ENCODE assay signal across 29 cellular contexts in the genomic region with DNA sequence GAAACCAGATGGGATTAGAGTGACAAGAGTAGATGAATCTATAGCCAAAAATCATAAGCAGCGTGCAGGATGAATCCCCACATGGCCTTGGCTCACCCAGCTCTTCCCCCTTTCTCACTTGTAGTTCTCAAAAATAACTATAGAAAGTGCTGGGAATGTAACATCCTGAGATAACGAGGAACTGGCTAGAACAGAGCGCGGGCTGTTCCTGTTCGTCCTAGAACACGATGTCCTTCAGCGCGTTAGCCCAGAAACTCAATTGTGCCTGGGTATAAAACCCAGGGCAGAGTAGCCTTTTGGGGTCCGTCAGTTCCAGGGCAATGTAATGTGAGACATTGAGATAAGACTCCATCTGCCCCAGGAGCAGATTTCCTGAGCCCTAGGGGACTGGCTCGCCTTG.
"Had no signal": no experiment of that assay in that cellular context is flagged by ENCODE, and none has a peak within 500 bp of the region (broad histone marks: within the 10 kb centered on the region; RNA-seq: fewer than 3 reads in every experiment).

No MANE protein-coding gene starts in this region.

- H3K27ac ChIP-seq: brain microvascular endothelial cell, SJSA1, WERI-Rb-1 had no signal

- H3K36me3 ChIP-seq: brain microvascular endothelial cell, SJSA1, WERI-Rb-1 had no signal

- DNase-seq: activated CD4-positive, alpha-beta memory T cell treated with anti-CD3 and anti-CD28 coated beads, Interleukin-2, amount 10 ng/mL, durations not matched to agents 7 days and 5 days; activated CD4-positive, alpha-beta T cell treated with anti-CD3 and anti-CD28 coated beads for 1 hour; activated CD4-positive, alpha-beta T cell treated with anti-CD3 and anti-CD28 coated beads for 48 hours; activated CD4-positive, CD25-positive, alpha-beta regulatory T cell; activated CD8-positive, alpha-beta memory T cell treated with anti-CD3 and anti-CD28 coated beads for 24 hours; activated CD8-positive, alpha-beta memory T cell treated with anti-CD3 and anti-CD28 coated beads, Interleukin-2, amount 10 ng/mL, durations not matched to agents 7 days and 5 days; activated CD8-positive, alpha-beta memory T cell treated with anti-CD3 and anti-CD28 coated beads, Interleukin-2, amount 50 U/mL, for 48 hours; activated effector memory CD4-positive, alpha-beta T cell treated with Interleukin-2 at 50 U/mL for 16 hours; activated naive CD4-positive, alpha-beta T cell treated with anti-CD3 and anti-CD28 coated beads, Interleukin-2, amount 10 ng/mL, durations not matched to agents 7 days and 5 days; activated naive CD8-positive, alpha-beta T cell treated with anti-CD3 and anti-CD28 coated beads, Interleukin-2, amount 50 U/mL, for 24 hours; activated T-cell treated with anti-CD3 and anti-CD28 coated beads, Interleukin-2, amount 50 U/mL, for 48 hours; amniotic stem cell; aorta; brain microvascular endothelial cell; central memory CD4-positive, alpha-beta T cell; NCI-H1092 treated with DMSO at 0.1 percent for 48 hours; NCI-H1417; NCI-H146; NCI-H1930; NCI-H345; NCI-H524 treated with DMSO at 0.1 percent for 48 hours; SHP77 treated with DMSO at 0.1 percent for 48 hours; SW 1271; T-helper 1 cell; T-helper 2 cell; T-helper 9 cell; WERI-Rb-1 had no signal

- H3K27me3 ChIP-seq: brain microvascular endothelial cell had no signal

- H3K4me3 ChIP-seq: SJSA1 had no signal

- H3K4me1 ChIP-seq: SJSA1 had no signal

- ATAC-seq: activated CD8-positive, alpha-beta memory T cell treated with anti-CD3 and anti-CD28 coated beads, Interleukin-2, amount 10 ng/mL, durations not matched to agents 7 days and 5 days; activated naive CD8-positive, alpha-beta T cell treated with anti-CD3 and anti-CD28 coated beads, Interleukin-2, amount 50 U/mL, for 24 hours; Panc1 had no signal
